Comparison of ENCODE assay signal across 8 cellular contexts in genomic region chr7:88344956-88345832, GRCh38. TPM values are rescaled to one million over a fixed set of nuclear protein-coding genes. Genes with fewer than 3 reads are reported as not detected.
A peak's percentile ranks its signal among the peaks of the same experiment; 100 is the strongest.
DNase-seq lines count a peak whose midpoint lies in the region; ATAC-seq and TF ChIP-seq lines count a peak whose summit lies in the region.
"Had no signal": no experiment of that assay in that cellular context is flagged by ENCODE, and none has a peak within 500 bp of the region (broad histone marks: within the 10 kb centered on the region; RNA-seq: fewer than 3 reads in every experiment).

No MANE protein-coding gene starts in this region.

- no peaks in the 10 kb centered on the region for H3K36me3 ChIP-seq in PC-3 (ENCODE audit: low read depth, low read length)
- no peaks in the 10 kb centered on the region for H3K36me3 ChIP-seq in neutrophil

- CTCF ChIA-PET in PC-3 (lab: Charles Lee): interaction anchor here (0.6 to 1.5 kb wide), 5 partner anchors 12 to 125 kb away, joined by 3 to 12 read pairs (median 6); no protein-coding TSS in a partner anchor

- intact Hi-C loops in PC-3 (cut with micrococcal nuclease): no loop called here

- H3F3A ChIP-seq in PC-3 (ENCODE audit: low read length, unreplicated experiment): no peaks in the 10 kb centered on the region

- peak; percentile 58 for ATAC-seq in HG02798 (IDR thresholded peaks at IDR 0.05; ENCODE audit: poor library complexity, unreplicated experiment)
- peak; percentile 99 for ATAC-seq in PC-3

- H3K4me1 ChIP-seq in PC-3 (ENCODE audit: insufficient read depth, low read length) (no peaks in the 10 kb centered on the region), neutrophil (ENCODE audit: control insufficient read depth in 1 of 2, insufficient read depth in 1 of 2, low read depth in 1 of 2, low read length in 1 of 2) (peaks cover 23 to 31% of the 10 kb centered on the region in 2 experiments)
- H3K4me1 ChIP-seq: parathyroid adenoma had no signal

- H3K9me2 ChIP-seq in PC-3 (replicated peaks; ENCODE audit: low read length): no peaks in the 10 kb centered on the region

- no TSS peak for BruUV-seq in PC-3 (replicated peaks; lab: Mats Ljungman, UMichigan)

- H3K27me3 ChIP-seq in PC-3 (ENCODE audit: low read length) (no peaks in the 10 kb centered on the region), neutrophil (no peaks in the 10 kb centered on the region)

- no peak overlapping the region for H3K9ac ChIP-seq in PC-3 (ENCODE audit: low read length)
- H3K9ac ChIP-seq: parathyroid adenoma had no signal

- H3K79me2 ChIP-seq in PC-3 (ENCODE audit: low read length): no peaks in the 10 kb centered on the region
- H3K79me2 ChIP-seq: parathyroid adenoma had no signal

- peak overlapping the region; percentile 60 for H2AFZ ChIP-seq in PC-3 (ENCODE audit: low read length)
- H2AFZ ChIP-seq: parathyroid adenoma had no signal

- no peaks in the 10 kb centered on the region for H4K20me1 ChIP-seq in PC-3 (ENCODE audit: low read length)

- H3K4me3 ChIP-seq in PC-3 (ENCODE audit: low read length): peak overlapping the region; percentile 32; the same call in 1 of the 2 replicates
- H3K4me3 ChIP-seq in fibroblast of the aortic adventitia (ENCODE audit: low read depth, low read length): no peak overlapping the region
- no peak overlapping the region for H3K4me3 ChIP-seq in neutrophil (ENCODE audit: low read depth in 1 of 2, low read length in 1 of 2)

- peak; percentile 48 for TF ChIP-seq CTCF in GM12874 (IDR thresholded peaks at IDR 0.05; ENCODE audit: insufficient read depth, low read depth, low read length)
- peak; percentile 64 for TF ChIP-seq CTCF in PC-3 (conservative IDR thresholded peaks at IDR 0.05; ENCODE audit: low read depth, low read length)
- TF ChIP-seq CTCF in fibroblast of the aortic adventitia (IDR thresholded peaks at IDR 0.05; ENCODE audit: insufficient read depth, low read length): peak; percentile 66
- TF ChIP-seq CTCF in neutrophil (IDR thresholded peaks at IDR 0.05): peak; percentile 68

- no peak overlapping the region for H3K27ac ChIP-seq in PC-3 (ENCODE audit: low read length)
- H3K27ac ChIP-seq in neutrophil: peak overlapping the region; percentile 49
- H3K27ac ChIP-seq: parathyroid adenoma had no signal

- H3K9me3 ChIP-seq in PC-3 (ENCODE audit: low read length) (no peaks in the 10 kb centered on the region), neutrophil (no peaks in the 10 kb centered on the region)

- POLR2A ChIA-PET in PC-3 (lab: Charles Lee; ENCODE audit: unreplicated experiment): interaction anchor here (0.5 to 0.6 kb wide), 2 partner anchors 15 to 181 kb away, joined by 3 to 4 read pairs; no protein-coding TSS in a partner anchor

- peak overlapping the region; percentile 67 for H3K4me2 ChIP-seq in PC-3 (ENCODE audit: low read length)

- DNase-seq in PC-3 (peak; percentile 54), fibroblast of the aortic adventitia (ENCODE audit: low read depth) (peak; percentile 18), HuH-7.5 (ENCODE audit: low spot score) (no peak), NCI-H1930 (lab: John Stamatoyannopoulos, UW) (no peak)

RNA-seq across cellular contexts. Expression of gene STEAP4, which starts 38.5 kb away (rescaled TPM):
- total RNA-seq in PC-3 (2014; rRNA removed) (1.2 and 1.7 TPM in 2 replicates), fibroblast of the aortic adventitia (ENCODE audit: low replicate concordance) (1.8 and 2.1 TPM in 2 replicates)

Comparison
In these comparisons a context has a peak if more than half of its experiments do, and no peak if none do; other contexts are left out.
1. DNase-seq: peak in PC-3 (single experiment) and fibroblast of the aortic adventitia (single experiment); none in HuH-7.5 (single experiment) and NCI-H1930 (0 of 2).
2. Peak in every context shown above with its lines, with median percentiles within 50 percentile points of each other: CTCF ChIP-seq.